Comparison of ENCODE assay signal across 12 cellular contexts in the genomic region with DNA sequence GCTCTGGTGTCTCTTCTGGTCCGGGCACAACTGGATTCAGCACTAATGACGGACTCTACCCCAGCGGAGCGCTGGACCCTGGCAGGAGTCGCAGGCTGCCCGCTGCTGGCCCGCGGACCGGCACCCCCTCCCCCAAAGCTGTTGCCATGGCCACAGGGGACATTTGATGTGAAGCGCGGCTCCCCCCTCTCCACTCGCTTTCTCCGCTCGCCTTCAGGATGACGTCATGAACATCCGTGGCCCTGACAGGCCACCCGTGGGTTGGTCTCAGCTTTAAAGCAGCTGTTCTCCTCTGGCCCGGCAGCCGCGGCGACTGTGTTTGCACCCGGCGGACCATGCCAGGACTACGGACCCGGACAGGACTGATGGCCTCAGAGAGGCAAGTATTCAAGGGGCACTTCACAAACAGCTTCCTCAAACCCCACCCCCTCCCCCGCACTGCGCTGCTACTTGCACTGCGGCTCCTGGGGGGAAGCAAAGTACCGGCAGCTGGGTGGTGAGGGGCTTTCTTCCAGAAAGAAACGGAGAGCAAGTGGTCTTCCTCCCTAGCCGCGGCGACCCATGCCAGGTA. TPM values are rescaled to one million over a fixed set of nuclear protein-coding genes. Genes with fewer than 3 reads are reported as not detected.
DNase-seq lines count a peak whose midpoint lies in the region; ATAC-seq, FAIRE-seq and TF ChIP-seq lines count a peak whose summit lies in the region.
"Had no signal": no experiment of that assay in that cellular context is flagged by ENCODE, and none has a peak within 500 bp of the region (broad histone marks: within the 10 kb centered on the region; RNA-seq: fewer than 3 reads in every experiment).

No MANE protein-coding gene starts in this region.

- TF ChIP-seq RAD21 in K562 (CRISPR knock-in tag; conservative IDR thresholded peaks at IDR 0.05 in 1 of 2, IDR thresholded peaks at IDR 0.05 in 1 of 2), result no peak

- H3K9ac ChIP-seq in HUES64 (ENCODE audit: low read depth, low read length) (no peak overlapping the region), K562 (ENCODE audit: insufficient read depth in 1 of 2, low read depth in 2 of 2, low read length in 2 of 2) (no peak overlapping the region), kidney (ENCODE audit: low read length in 2 of 2) (no peak overlapping the region)

- no peak for TF ChIP-seq POLR2A in K562 (conservative IDR thresholded peaks at IDR 0.05)

- DNase-seq in CD8-positive, alpha-beta memory T cell, result no peak
- DNase-seq in K562 (ENCODE audit: extremely low read depth in 1 of 4, low spot score in 3 of 4) (no peak), kidney (no peak), HuH-7.5 (ENCODE audit: low spot score) (no peak)
- no peak for DNase-seq in naive thymus-derived CD4-positive, alpha-beta T cell
- DNase-seq in stimulated activated effector memory CD8-positive, alpha-beta T cell treated with anti-CD3 and anti-CD28 coated beads, Interleukin-12 subunit alpha, Interleukin-12 subunit beta, amount 100 ng/mL, for 72 hours (ENCODE audit: low spot score in 2 of 2), result no peak
- DNase-seq: activated CD4-positive, CD25-positive, alpha-beta regulatory T cell treated with anti-CD3 and anti-CD28 coated beads, Interleukin-2, amount 50 U/mL, for 72 hours; DND-41; gastrocnemius medialis had no signal

- H3K9me1 ChIP-seq in K562 (ENCODE audit: control insufficient read depth, insufficient read depth, low read length), result no peaks in the 10 kb centered on the region

- H3K4me3 Mint-ChIP-seq in CD8-positive, alpha-beta memory T cell, result peak overlapping the region in 4 of 7 donors; percentile 15 to 76 (median 46)
- peak overlapping the region in 8 of 10 donors; percentile 12 to 70 (median 49) for H3K4me3 Mint-ChIP-seq in naive thymus-derived CD4-positive, alpha-beta T cell
- no peak overlapping the region for H3K4me3 Mint-ChIP-seq in stimulated activated effector memory CD8-positive, alpha-beta T cell treated with anti-CD3 and anti-CD28 coated beads, Interleukin-12 subunit alpha, Interleukin-12 subunit beta, amount 100 ng/mL, for 72 hours

- no peak overlapping the region for H3K27ac ChIP-seq in CD8-positive, alpha-beta memory T cell (ENCODE audit: low read depth, low read length)
- no peak overlapping the region for H3K27ac ChIP-seq in HUES64 (ENCODE audit: low read depth, low read length)
- no peak overlapping the region for H3K27ac ChIP-seq in K562 (ENCODE audit: extremely low read depth, low read depth, low read length)
- H3K27ac ChIP-seq in naive thymus-derived CD4-positive, alpha-beta T cell (ENCODE audit: low read depth, low read length), result no peak overlapping the region
- H3K27ac ChIP-seq in kidney (ENCODE audit: low read depth in 2 of 2, low read length in 2 of 2), result no peak overlapping the region
- H3K27ac ChIP-seq: gastrocnemius medialis had no signal

- TF ChIP-seq CTCF in K562 (IDR thresholded peaks at IDR 0.05 in 2 of 3, conservative IDR thresholded peaks at IDR 0.05 in 1 of 3; ENCODE audit: insufficient read depth in 2 of 3, low read depth in 1 of 3, low read length in 3 of 3) (no peak), kidney (IDR thresholded peaks at IDR 0.05; ENCODE audit: borderline replicate concordance, extremely low read depth, insufficient read depth) (no peak)

- no peaks in the 10 kb centered on the region for H3K9me3 ChIP-seq in CD8-positive, alpha-beta memory T cell (ENCODE audit: low read length)
- no peaks in the 10 kb centered on the region for H3K9me3 ChIP-seq in HUES64 (ENCODE audit: insufficient read depth, low read depth, low read length)
- no peaks in the 10 kb centered on the region for H3K9me3 ChIP-seq in K562 (replicated peaks; ENCODE audit: control insufficient read depth, insufficient read depth, low read depth, low read length)
- H3K9me3 ChIP-seq in naive thymus-derived CD4-positive, alpha-beta T cell (ENCODE audit: control insufficient read depth in 2 of 3, low read length in 3 of 3), result no peaks in the 10 kb centered on the region
- no peaks in the 10 kb centered on the region for H3K9me3 ChIP-seq in kidney (ENCODE audit: control insufficient read depth in 1 of 2, low read length in 2 of 2)
- H3K9me3 ChIP-seq: gastrocnemius medialis had no signal

- no peak for ATAC-seq in K562
- ATAC-seq in naive thymus-derived CD4-positive, alpha-beta T cell, result no peak
- no peak for ATAC-seq in GM21723 (IDR thresholded peaks at IDR 0.05; ENCODE audit: unreplicated experiment)
- ATAC-seq in stimulated activated effector memory CD8-positive, alpha-beta T cell treated with anti-CD3 and anti-CD28 coated beads, Interleukin-12 subunit alpha, Interleukin-12 subunit beta, amount 100 ng/mL, for 72 hours, result no peak
- ATAC-seq: gastrocnemius medialis had no signal

- intact Hi-C loops in K562 (cut with micrococcal nuclease), result loop anchor here (5.0 kb wide), 1 partner anchor 37 kb away; no protein-coding TSS in a partner anchor
- intact Hi-C loops in naive thymus-derived CD4-positive, alpha-beta T cell (cut with micrococcal nuclease), result loop anchor here in 1 of 2 donors (2.0 kb wide), 1 partner anchor 18 kb away; no protein-coding TSS in a partner anchor
- intact Hi-C loops in kidney (cut with DNase I), result no loop called here

- peaks cover 6% of the 10 kb centered on the region; the same call in 1 of the 2 replicates for H4K20me1 ChIP-seq in K562 (replicated peaks; ENCODE audit: control insufficient read depth, insufficient read depth, low read length)

- no peaks in the 10 kb centered on the region for H3K79me2 ChIP-seq in K562 (ENCODE audit: control insufficient read depth, insufficient read depth, low read length)

- POLR2A ChIA-PET in CD8-positive, alpha-beta memory T cell (lab: Charles Lee), result no interaction called here
- POLR2A ChIA-PET in K562 (lab: Yijun Ruan, JAX), result interaction anchor here (1.0 kb wide), 1 partner anchor 10 kb away, joined by 3 read pairs; no protein-coding TSS in a partner anchor
- POLR2A ChIA-PET in naive thymus-derived CD4-positive, alpha-beta T cell (lab: Charles Lee), result no interaction called here

- H3K4me2 ChIP-seq in K562 (ENCODE audit: insufficient read depth, low read length), result no peak overlapping the region

- TF ChIP-seq EP300 in K562 (IDR thresholded peaks at IDR 0.05; ENCODE audit: low read length), result no peak

- H3K36me3 ChIP-seq in CD8-positive, alpha-beta memory T cell (ENCODE audit: insufficient read depth, low read length), result no peaks in the 10 kb centered on the region
- H3K36me3 ChIP-seq in HUES64 (ENCODE audit: insufficient read depth, low read length) (no peaks in the 10 kb centered on the region), K562 (ENCODE audit: control insufficient read depth, insufficient read depth, low read length) (no peaks in the 10 kb centered on the region), kidney (ENCODE audit: control insufficient read depth in 1 of 2, insufficient read depth in 2 of 2, low read length in 2 of 2) (no peaks in the 10 kb centered on the region)
- H3K36me3 ChIP-seq in naive thymus-derived CD4-positive, alpha-beta T cell (ENCODE audit: control insufficient read depth in 2 of 3, insufficient read depth in 3 of 3, low read length in 3 of 3), result no peaks in the 10 kb centered on the region
- H3K36me3 ChIP-seq: gastrocnemius medialis had no signal

- peaks cover 8 to 24% (median 14%) of the 10 kb centered on the region in 3 donors for H3K4me1 Mint-ChIP-seq in CD8-positive, alpha-beta memory T cell
- H3K4me1 Mint-ChIP-seq in naive thymus-derived CD4-positive, alpha-beta T cell, result peaks cover 0 to 33% (median 24%) of the 10 kb centered on the region in 7 donors
- H3K4me1 Mint-ChIP-seq in stimulated activated effector memory CD8-positive, alpha-beta T cell treated with anti-CD3 and anti-CD28 coated beads, Interleukin-12 subunit alpha, Interleukin-12 subunit beta, amount 100 ng/mL, for 72 hours, result peaks cover 18% of the 10 kb centered on the region

- FAIRE-seq in K562 (lab: Jason Lieb, UNC) (no peak), kidney (lab: Jason Lieb, UNC) (no peak)
- FAIRE-seq: bronchial epithelial cell had no signal

- no peak overlapping the region for H3K4me3 ChIP-seq in CD8-positive, alpha-beta memory T cell (ENCODE audit: low read length)
- H3K4me3 ChIP-seq in HUES64 (ENCODE audit: low read length) (peak overlapping the region; percentile 44), K562 (no peak overlapping the region), kidney (ENCODE audit: low read length in 2 of 2) (no peak overlapping the region)
- H3K4me3 ChIP-seq in naive thymus-derived CD4-positive, alpha-beta T cell (ENCODE audit: low read length), result no peak overlapping the region

- no peak overlapping the region for H2AFZ ChIP-seq in K562 (ENCODE audit: low read depth, low read length)

- in situ Hi-C loops in K562 (cut with MboI), result no loop called here

- H3K9me3 Mint-ChIP-seq in CD8-positive, alpha-beta memory T cell, result no peaks in the 10 kb centered on the region
- peaks cover 0 to 6% (median 0%) of the 10 kb centered on the region in 11 donors for H3K9me3 Mint-ChIP-seq in naive thymus-derived CD4-positive, alpha-beta T cell
- H3K9me3 Mint-ChIP-seq in stimulated activated effector memory CD8-positive, alpha-beta T cell treated with anti-CD3 and anti-CD28 coated beads, Interleukin-12 subunit alpha, Interleukin-12 subunit beta, amount 100 ng/mL, for 72 hours, result no peaks in the 10 kb centered on the region

- WGBS in HUES64, result 2% methylated on average over 31 of the region's 33 CpGs
- 6% methylated on average over 23 of the region's 33 CpGs for WGBS in K562 (ENCODE audit: insufficient coverage, low coverage, missing lambda C conversion rate)

- H3K27me3 ChIP-seq in CD8-positive, alpha-beta memory T cell (ENCODE audit: insufficient read depth, low read length, poor library complexity, severe bottlenecking), result peaks cover 54% of the 10 kb centered on the region
- peaks cover 66% of the 10 kb centered on the region for H3K27me3 ChIP-seq in HUES64 (ENCODE audit: insufficient read depth, low read length)
- H3K27me3 ChIP-seq in K562 (ENCODE audit: control insufficient read depth in 2 of 2, insufficient read depth in 2 of 2, low read length in 2 of 2), result peaks cover 27 to 35% of the 10 kb centered on the region in 2 experiments
- peaks cover 0 to 17% of the 10 kb centered on the region in 2 donors for H3K27me3 ChIP-seq in naive thymus-derived CD4-positive, alpha-beta T cell (ENCODE audit: control insufficient read depth in 2 of 2, insufficient read depth in 2 of 2, low read length in 2 of 2)

- H3K4me1 ChIP-seq in CD8-positive, alpha-beta memory T cell (ENCODE audit: insufficient read depth, low read length), result peaks cover 15% of the 10 kb centered on the region
- H3K4me1 ChIP-seq in HUES64 (ENCODE audit: insufficient read depth, low read length), result peaks cover 18% of the 10 kb centered on the region
- H3K4me1 ChIP-seq in K562 (replicated peaks in 1 of 2; ENCODE audit: control insufficient read depth in 2 of 2, insufficient read depth in 2 of 2, low read length in 2 of 2), result peaks cover 0 to 19% of the 10 kb centered on the region in 2 experiments; a peak in 2 of 5 replicates
- peaks cover 0 to 15% of the 10 kb centered on the region in 2 donors for H3K4me1 ChIP-seq in naive thymus-derived CD4-positive, alpha-beta T cell (ENCODE audit: control insufficient read depth in 2 of 2, insufficient read depth in 2 of 2, low read length in 2 of 2)
- H3K4me1 ChIP-seq in kidney (ENCODE audit: control insufficient read depth in 1 of 2, insufficient read depth in 1 of 2, low read depth in 1 of 2, low read length in 2 of 2), result peaks cover 0 to 2% of the 10 kb centered on the region in 2 donors

- no TSS peak for BruUV-seq in K562 (replicated peaks; lab: Mats Ljungman, UMichigan)

- CTCF ChIA-PET in CD8-positive, alpha-beta memory T cell (lab: Charles Lee), result no interaction called here
- CTCF ChIA-PET in K562 (lab: Yijun Ruan, JAX; ENCODE audit: low intra/inter-chr PET ratio), result no interaction called here
- CTCF ChIA-PET in naive thymus-derived CD4-positive, alpha-beta T cell (lab: Charles Lee), result no interaction called here

- peaks cover 53 to 80% of the 10 kb centered on the region in 2 donors for H3K27me3 Mint-ChIP-seq in CD8-positive, alpha-beta memory T cell
- H3K27me3 Mint-ChIP-seq in naive thymus-derived CD4-positive, alpha-beta T cell, result peaks cover 65 to 79% (median 70%) of the 10 kb centered on the region in 5 donors

- H3K36me3 Mint-ChIP-seq in CD8-positive, alpha-beta memory T cell, result peaks cover 0 to 6% (median 2%) of the 10 kb centered on the region in 3 donors
- H3K36me3 Mint-ChIP-seq in naive thymus-derived CD4-positive, alpha-beta T cell, result peaks cover 0 to 13% (median 4%) of the 10 kb centered on the region in 5 donors
- no peaks in the 10 kb centered on the region for H3K36me3 Mint-ChIP-seq in stimulated activated effector memory CD8-positive, alpha-beta T cell treated with anti-CD3 and anti-CD28 coated beads, Interleukin-12 subunit alpha, Interleukin-12 subunit beta, amount 100 ng/mL, for 72 hours

- H3K27ac Mint-ChIP-seq in CD8-positive, alpha-beta memory T cell, result no peak overlapping the region
- H3K27ac Mint-ChIP-seq in naive thymus-derived CD4-positive, alpha-beta T cell, result no peak overlapping the region
- no peak overlapping the region for H3K27ac Mint-ChIP-seq in stimulated activated effector memory CD8-positive, alpha-beta T cell treated with anti-CD3 and anti-CD28 coated beads, Interleukin-12 subunit alpha, Interleukin-12 subunit beta, amount 100 ng/mL, for 72 hours

RNA-seq across cellular contexts. Expression of a gene that starts 16.7 kb away (rescaled TPM):
- total RNA-seq in CD8-positive, alpha-beta memory T cell, result 100 to 1,000 TPM; 109 TPM
- 22.8 TPM for polyA plus RNA-seq in CD8-positive, alpha-beta memory T cell
- 79.1 TPM for polyA plus RNA-seq in HUES64 (2013, experiment 1 of 2)
- polyA plus RNA-seq in HUES64 (2013, experiment 2 of 2), result 69.9 TPM
- 39.3 and 74.9 TPM in 2 replicates for total RNA-seq in K562 (2011; cell fraction: chromatin; rRNA removed; ENCODE audit: low replicate concordance)
- 60.9 and 72.5 TPM in 2 replicates for total RNA-seq in K562 (2011; cell fraction: nucleolus; rRNA removed)
- total RNA-seq in K562 (2011; cell fraction: nucleoplasm; rRNA removed), result 49.7 and 55.9 TPM in 2 replicates
- total RNA-seq in K562 (2014; rRNA removed), result 51.0 and 56.6 TPM in 2 replicates
- 24.6 and 26.3 TPM in 2 replicates for total RNA-seq in K562 (2014; rRNA removed; fragmentation: Illumina TruSeq; extraction: Trizol)
- total RNA-seq in K562 (2015; rRNA removed; fragmentation: Illumina TruSeq; extraction: Trizol), result 40.0 and 40.9 TPM in 2 replicates
- 49.2 and 52.7 TPM in 2 replicates for total RNA-seq in K562 (2021)
- polyA plus RNA-seq in K562 (2011; rRNA removed), result 30.8 and 32.8 TPM in 2 replicates
- 31.2 and 50.1 TPM in 2 replicates for polyA plus RNA-seq in K562 (2011; cell fraction: cytosol; rRNA removed)
- 44.5 and 69.3 TPM in 2 replicates for polyA plus RNA-seq in K562 (2011; cell fraction: nucleus; rRNA removed)
- polyA plus RNA-seq in K562 (2012), result 22.0 and 27.2 TPM in 2 replicates
- polyA plus RNA-seq in K562 (2014; fragmentation: Illumina TruSeq; extraction: Trizol), result 31.6 and 35.1 TPM in 2 replicates
- polyA plus RNA-seq in K562 (2014; fragmentation: Nextera tagmentation; extraction: Ambion mirVana), result 10 to 100 TPM in 1 of 2 experiments, 1 to 10 TPM in 1; 9.0 to 11.7 TPM
- polyA plus RNA-seq in K562 (2014; rRNA removed), result 35.5 and 45.5 TPM in 2 replicates
- 20.7 and 30.4 TPM in 2 replicates for polyA minus RNA-seq in K562 (2011; rRNA and poly(A)+ RNA removed)
- 20.4 and 26.9 TPM in 2 replicates for polyA minus RNA-seq in K562 (2011; cell fraction: cytosol; rRNA and poly(A)+ RNA removed)
- 39.8 and 44.6 TPM in 2 replicates for polyA minus RNA-seq in K562 (2011; cell fraction: nucleus; rRNA and poly(A)+ RNA removed)
- total RNA-seq in naive thymus-derived CD4-positive, alpha-beta T cell, result 10 to 100 TPM; 29.6 to 52.1 (median 44.2) TPM
- polyA plus RNA-seq in naive thymus-derived CD4-positive, alpha-beta T cell, result 10 to 100 TPM; 20.2 to 31.7 TPM
- 17.4 TPM for total RNA-seq in kidney
- 6.2 TPM for polyA plus RNA-seq in kidney (ENCODE audit: insufficient read depth, low read depth, low replicate concordance)

RNA-seq across cellular contexts. Expression of a gene that starts 34.4 kb away (rescaled TPM):
- total RNA-seq in CD8-positive, alpha-beta memory T cell, result 10 to 100 TPM; 22.5 to 27.2 TPM
- 572 TPM for polyA plus RNA-seq in CD8-positive, alpha-beta memory T cell
- 1.2 TPM for polyA plus RNA-seq in HUES64 (2013, experiment 1 of 2)
- 2.4 TPM for polyA plus RNA-seq in HUES64 (2013, experiment 2 of 2)
- 1.2 and 4.5 TPM in 2 replicates for total RNA-seq in K562 (2011; cell fraction: chromatin; rRNA removed; ENCODE audit: low replicate concordance)
- total RNA-seq in K562 (2011; cell fraction: nucleolus; rRNA removed), result 2.2 and 2.7 TPM in 2 replicates
- total RNA-seq in K562 (2011; cell fraction: nucleoplasm; rRNA removed), result 2.3 and 3.1 TPM in 2 replicates
- total RNA-seq in K562 (2014; rRNA removed), result 1.3 and 2.4 TPM in 2 replicates
- total RNA-seq in K562 (2014; rRNA removed; fragmentation: Illumina TruSeq; extraction: Trizol), result 0.16 and 0.36 TPM in 2 replicates
- 0.65 and 1.1 TPM in 2 replicates for total RNA-seq in K562 (2015; rRNA removed; fragmentation: Illumina TruSeq; extraction: Trizol)
- 1.9 TPM in 2 replicates for total RNA-seq in K562 (2021)
- 0.43 and 1.0 TPM in 2 replicates for polyA plus RNA-seq in K562 (2011; rRNA removed)
- polyA plus RNA-seq in K562 (2011; cell fraction: cytosol; rRNA removed), result 0.35 and 1.8 TPM in 2 replicates
- polyA plus RNA-seq in K562 (2011; cell fraction: nucleus; rRNA removed), result 0.76 and 1.9 TPM in 2 replicates
- polyA plus RNA-seq in K562 (2012), result 1.4 and 4.0 TPM in 2 replicates
- polyA plus RNA-seq in K562 (2014; fragmentation: Illumina TruSeq; extraction: Trizol), result 0.06 and 0.32 TPM in 2 replicates
- under 1 TPM; 0.70 to 1.00 TPM for polyA plus RNA-seq in K562 (2014; fragmentation: Nextera tagmentation; extraction: Ambion mirVana)
- polyA plus RNA-seq in K562 (2014; rRNA removed), result 1.7 and 2.1 TPM in 2 replicates
- polyA minus RNA-seq in K562 (2011; rRNA and poly(A)+ RNA removed), result 0.11 and 0.30 TPM in 2 replicates
- polyA minus RNA-seq in K562 (2011; cell fraction: cytosol; rRNA and poly(A)+ RNA removed), result not detected in 2 replicates
- 0.67 and 1.5 TPM in 2 replicates for polyA minus RNA-seq in K562 (2011; cell fraction: nucleus; rRNA and poly(A)+ RNA removed)
- 100 to 1,000 TPM in 4 of 5 experiments, 10 to 100 TPM in 1; 92.5 to 160 (median 149) TPM for total RNA-seq in naive thymus-derived CD4-positive, alpha-beta T cell
- 100 to 1,000 TPM; 344 to 415 TPM for polyA plus RNA-seq in naive thymus-derived CD4-positive, alpha-beta T cell
- 25.5 TPM for total RNA-seq in kidney
- polyA plus RNA-seq in kidney (ENCODE audit: insufficient read depth, low read depth, low replicate concordance), result 7.3 TPM

RNA-seq across cellular contexts. Expression of a gene that starts 58.0 kb away (rescaled TPM):
- 1 to 10 TPM; 1.8 to 2.8 TPM for total RNA-seq in CD8-positive, alpha-beta memory T cell
- 1.4 TPM for polyA plus RNA-seq in CD8-positive, alpha-beta memory T cell
- polyA plus RNA-seq in HUES64 (2013, experiment 1 of 2), result 7.4 TPM
- 8.2 TPM for polyA plus RNA-seq in HUES64 (2013, experiment 2 of 2)
- 17.4 and 23.9 TPM in 2 replicates for total RNA-seq in K562 (2011; cell fraction: chromatin; rRNA removed; ENCODE audit: low replicate concordance)
- 10.8 and 11.7 TPM in 2 replicates for total RNA-seq in K562 (2011; cell fraction: nucleolus; rRNA removed)
- total RNA-seq in K562 (2011; cell fraction: nucleoplasm; rRNA removed), result 20.8 and 25.6 TPM in 2 replicates
- total RNA-seq in K562 (2014; rRNA removed) (4.9 and 5.3 TPM in 2 replicates), K562 (2014; rRNA removed; fragmentation: Illumina TruSeq; extraction: Trizol) (5.8 and 5.9 TPM in 2 replicates), K562 (2015; rRNA removed; fragmentation: Illumina TruSeq; extraction: Trizol) (3.7 and 5.0 TPM in 2 replicates), K562 (2021) (5.6 and 6.0 TPM in 2 replicates), kidney (6.8 TPM)
- polyA plus RNA-seq in K562 (2011; rRNA removed) (8.1 and 9.6 TPM in 2 replicates), K562 (2014; fragmentation: Illumina TruSeq; extraction: Trizol) (7.0 and 7.3 TPM in 2 replicates), K562 (2014; fragmentation: Nextera tagmentation; extraction: Ambion mirVana) (1 to 10 TPM; 4.2 to 6.1 TPM), K562 (2014; rRNA removed) (6.9 and 7.3 TPM in 2 replicates), kidney (ENCODE audit: insufficient read depth, low read depth, low replicate concordance) (3.9 TPM)
- polyA plus RNA-seq in K562 (2011; cell fraction: cytosol; rRNA removed), result 7.7 and 9.3 TPM in 2 replicates
- polyA plus RNA-seq in K562 (2011; cell fraction: nucleus; rRNA removed), result 17.0 and 18.9 TPM in 2 replicates
- 5.8 and 9.3 TPM in 2 replicates for polyA plus RNA-seq in K562 (2012)
- polyA minus RNA-seq in K562 (2011; rRNA and poly(A)+ RNA removed), result 9.2 and 12.9 TPM in 2 replicates
- polyA minus RNA-seq in K562 (2011; cell fraction: cytosol; rRNA and poly(A)+ RNA removed), result 2.0 and 3.0 TPM in 2 replicates
- polyA minus RNA-seq in K562 (2011; cell fraction: nucleus; rRNA and poly(A)+ RNA removed), result 12.3 and 19.1 TPM in 2 replicates
- 10 to 100 TPM in 2 of 5 experiments, 1 to 10 TPM in 3; 4.5 to 16.5 (median 8.4) TPM for total RNA-seq in naive thymus-derived CD4-positive, alpha-beta T cell
- polyA plus RNA-seq in naive thymus-derived CD4-positive, alpha-beta T cell, result 1 to 10 TPM; 1.9 to 4.0 TPM
